1 cellular context compared by ENCODE assay signal in genomic region chr3:113746069-113746954, GRCh38.
A peak's percentile ranks its signal among the peaks of the same experiment; 100 is the strongest.
TF ChIP-seq lines count a peak whose summit lies in the region.

NAA50 (minus strand) TSS chr3:113746249; CDS start chr3:113745949, 300 bp downstream.

TF ChIP-seq in HepG2, 621 proteins besides CTCF, POLR2A, EP300 and RAD21 (continued from another document and continues in another):
- TF ChIP-seq LRRFIP1 (CRISPR knock-in tag; conservative IDR thresholded peaks at IDR 0.05), result no peak
- TF ChIP-seq BCLAF1 (IDR thresholded peaks at IDR 0.05), result no peak
- TF ChIP-seq TBX3 (IDR thresholded peaks at IDR 0.05; ENCODE audit: borderline replicate concordance), result no peak
- no peak for TF ChIP-seq ZNF138 (CRISPR knock-in tag; IDR thresholded peaks at IDR 0.05; ENCODE audit: low read depth)
- TF ChIP-seq SNAI1 (CRISPR knock-in tag; IDR thresholded peaks at IDR 0.05; ENCODE audit: borderline replicate concordance), result no peak
- peak; percentile 39; the same call in 1 of the 2 replicates for TF ChIP-seq ETV6 (CRISPR knock-in tag; conservative IDR thresholded peaks at IDR 0.05)
- TF ChIP-seq PCBP2 (optimal IDR thresholded peaks at IDR 0.05; ENCODE audit: low read depth, low read length, poor library complexity, severe bottlenecking), result no peak
- TF ChIP-seq ZNF747 (CRISPR knock-in tag; IDR thresholded peaks at IDR 0.05; ENCODE audit: borderline replicate concordance), result no peak
- peak; percentile 75 for TF ChIP-seq ZNF563 (CRISPR knock-in tag; IDR thresholded peaks at IDR 0.05)
- TF ChIP-seq TEF (CRISPR knock-in tag; IDR thresholded peaks at IDR 0.05), result no peak
- TF ChIP-seq TBL1XR1 (IDR thresholded peaks at IDR 0.05; ENCODE audit: borderline replicate concordance, low read length, partially characterized antibody), result peak; percentile 14
- peak; percentile 74; the same call in 1 of the 2 replicates for TF ChIP-seq RELA (CRISPR knock-in tag; IDR thresholded peaks at IDR 0.05)
- TF ChIP-seq ZNF512 (CRISPR knock-in tag; IDR thresholded peaks at IDR 0.05), result no peak
- peak; percentile 43; the same call in 1 of the 2 replicates for TF ChIP-seq ZNF792 (CRISPR knock-in tag; IDR thresholded peaks at IDR 0.05)
- peak; percentile 44; the same call in 1 of the 2 replicates for TF ChIP-seq ZNF142 (CRISPR knock-in tag; IDR thresholded peaks at IDR 0.05)
- TF ChIP-seq ZNF782 (CRISPR knock-in tag; IDR thresholded peaks at IDR 0.05; ENCODE audit: borderline replicate concordance), result no peak
- no peak for TF ChIP-seq CHD2 (IDR thresholded peaks at IDR 0.05; ENCODE audit: low read depth, low read length)
- no peak for TF ChIP-seq STAT5B (CRISPR knock-in tag; IDR thresholded peaks at IDR 0.05)
- TF ChIP-seq JUN (CRISPR knock-in tag; IDR thresholded peaks at IDR 0.05), result no peak
- TF ChIP-seq BRF2 (CRISPR knock-in tag; IDR thresholded peaks at IDR 0.05), result no peak
- TF ChIP-seq UBTF (CRISPR knock-in tag; IDR thresholded peaks at IDR 0.05), result peak; percentile 36; the same call in 1 of the 2 replicates
- peak; percentile 80; the same call in 1 of the 2 replicates for TF ChIP-seq ZNF891 (CRISPR knock-in tag; IDR thresholded peaks at IDR 0.05)
- TF ChIP-seq CEBPB (IDR thresholded peaks at IDR 0.05; ENCODE audit: borderline replicate concordance, low read depth, low read length), result peak; percentile 69; the same call in 1 of the 2 replicates
- 0 out of 2 replicates have a peak, but pooled peaks have one; percentile 57 for TF ChIP-seq ZNF431 (CRISPR knock-in tag; IDR thresholded peaks at IDR 0.05; ENCODE audit: borderline replicate concordance, low read depth)
- TF ChIP-seq CBX5 (CRISPR knock-in tag; IDR thresholded peaks at IDR 0.05; ENCODE audit: borderline replicate concordance), result no peak
- no peak for TF ChIP-seq PRDM15 (CRISPR knock-in tag; IDR thresholded peaks at IDR 0.05)
- TF ChIP-seq ATF5 (CRISPR knock-in tag; IDR thresholded peaks at IDR 0.05; ENCODE audit: low read depth), result no peak
